ENCODE assay signal across 8 cellular contexts in genomic region chr1:186828612-186829542, GRCh38. TPM values are rescaled to one million over a fixed set of nuclear protein-coding genes. Genes with fewer than 3 reads are reported as not detected.
DNase-seq lines count a peak whose midpoint lies in the region; ATAC-seq and TF ChIP-seq lines count a peak whose summit lies in the region.

PLA2G4A (plus strand) TSS chr1:186828949; CDS start chr1:186854355, 25,406 bp downstream.

- peak within 1 kb of the TSS in 2 of 3 donors; percentile 29 to 46 for H3K27ac Mint-ChIP-seq in CD4-positive, CD25-positive, alpha-beta regulatory T cell

- H3K4me1 Mint-ChIP-seq in CD4-positive, CD25-positive, alpha-beta regulatory T cell, result peaks cover 7 to 13% (median 11%) of the 10 kb centered on the region in 4 donors

- no peaks in the 10 kb centered on the region for H3K27me3 ChIP-seq in CD4-positive, CD25-positive, alpha-beta regulatory T cell (ENCODE audit: control insufficient read depth, insufficient read depth, low read length)
- no peaks in the 10 kb centered on the region for H3K27me3 ChIP-seq in left lung

- no peaks in the 10 kb centered on the region for H3K36me3 ChIP-seq in CD4-positive, CD25-positive, alpha-beta regulatory T cell (ENCODE audit: control insufficient read depth, insufficient read depth, low read length)
- H3K36me3 ChIP-seq in left lung, result no peaks in the 10 kb centered on the region

- intact Hi-C loops in left lung (cut with DNase I), result no loop called here

- H3K9me3 Mint-ChIP-seq in CD4-positive, CD25-positive, alpha-beta regulatory T cell, result peaks cover 0 to 5% (median 0%) of the 10 kb centered on the region in 7 donors

- H3K27me3 Mint-ChIP-seq in CD4-positive, CD25-positive, alpha-beta regulatory T cell, result peaks cover 18% of the 10 kb centered on the region

- H3K4me3 ChIP-seq in CD4-positive, CD25-positive, alpha-beta regulatory T cell (ENCODE audit: low read depth, low read length), result peak within 1 kb of the TSS; percentile 73
- H3K4me3 ChIP-seq in coronary artery, result peak within 1 kb of the TSS; percentile 73
- peak within 1 kb of the TSS; percentile 43 to 53 for H3K4me3 ChIP-seq in left lung

- no peaks in the 10 kb centered on the region for H3K4me1 ChIP-seq in CD4-positive, CD25-positive, alpha-beta regulatory T cell (ENCODE audit: control insufficient read depth, insufficient read depth, low read length, poor library complexity, severe bottlenecking)
- H3K4me1 ChIP-seq in left lung, result peaks cover 3 to 4% of the 10 kb centered on the region in 2 donors

- no peaks in the 10 kb centered on the region for H3K9me3 ChIP-seq in CD4-positive, CD25-positive, alpha-beta regulatory T cell (ENCODE audit: control insufficient read depth in 2 of 2, low read length in 2 of 2)
- no peaks in the 10 kb centered on the region for H3K9me3 ChIP-seq in left lung

- peak within 1 kb of the TSS; percentile 35 to 85 (median 72) for H3K4me3 Mint-ChIP-seq in CD4-positive, CD25-positive, alpha-beta regulatory T cell

- ATAC-seq in CD4-positive, CD25-positive, alpha-beta regulatory T cell (ENCODE audit: low read depth in 2 of 2), result peak in 1 of 2 donors; percentile 55
- ATAC-seq in GM19324 (IDR thresholded peaks at IDR 0.05; ENCODE audit: low FRiP score, unreplicated experiment) (peak; percentile 88), HG03175 (IDR thresholded peaks at IDR 0.05; ENCODE audit: unreplicated experiment) (peak; percentile 79), left lung (peak; percentile 98)

- no peak for TF ChIP-seq CTCF in coronary artery (IDR thresholded peaks at IDR 0.05)
- no peak for TF ChIP-seq CTCF in left lung (IDR thresholded peaks at IDR 0.05)

- no peak within 1 kb of the TSS for H3K27ac ChIP-seq in CD4-positive, CD25-positive, alpha-beta regulatory T cell (ENCODE audit: insufficient read depth, low read length, poor library complexity, severe bottlenecking)
- H3K27ac ChIP-seq in coronary artery (peak within 1 kb of the TSS; percentile 70 to 74), left lung (peak within 1 kb of the TSS; percentile 81 to 85)

- DNase-seq in CD4-positive, CD25-positive, alpha-beta regulatory T cell, result peak in 1 of 3 donors; percentile 48
- DNase-seq in RPMI8226, result peak; percentile 89
- DNase-seq in coronary artery (ENCODE audit: low spot score), result no peak
- peak; percentile 50 to 78 for DNase-seq in left lung
- DNase-seq in stromal cell of bone marrow (ENCODE audit: low read depth), result peak; percentile 72
- no peak for DNase-seq in putamen (ENCODE audit: low spot score)

- no peaks in the 10 kb centered on the region for H3K36me3 Mint-ChIP-seq in CD4-positive, CD25-positive, alpha-beta regulatory T cell

RNA-seq across cellular contexts. Expression of gene PLA2G4A, which starts in this region (rescaled TPM):
- not detected for total RNA-seq in CD4-positive, CD25-positive, alpha-beta regulatory T cell
- not detected for polyA plus RNA-seq in CD4-positive, CD25-positive, alpha-beta regulatory T cell
- 10 to 100 TPM; 10.5 to 11.7 TPM for total RNA-seq in left lung

Comparison
In these comparisons a context has a peak if more than half of its experiments do, and no peak if none do; other contexts are left out.
1. DNase-seq: peak in RPMI8226 (single experiment), left lung (2 of 2) and stromal cell of bone marrow (single experiment); none in coronary artery (single experiment) and putamen (single experiment).
2. Peak in every context shown above with its lines, with median percentiles within 50 percentile points of each other: H3K4me3 ChIP-seq.